2 cellular contexts compared by ENCODE assay signal in the genomic region with DNA sequence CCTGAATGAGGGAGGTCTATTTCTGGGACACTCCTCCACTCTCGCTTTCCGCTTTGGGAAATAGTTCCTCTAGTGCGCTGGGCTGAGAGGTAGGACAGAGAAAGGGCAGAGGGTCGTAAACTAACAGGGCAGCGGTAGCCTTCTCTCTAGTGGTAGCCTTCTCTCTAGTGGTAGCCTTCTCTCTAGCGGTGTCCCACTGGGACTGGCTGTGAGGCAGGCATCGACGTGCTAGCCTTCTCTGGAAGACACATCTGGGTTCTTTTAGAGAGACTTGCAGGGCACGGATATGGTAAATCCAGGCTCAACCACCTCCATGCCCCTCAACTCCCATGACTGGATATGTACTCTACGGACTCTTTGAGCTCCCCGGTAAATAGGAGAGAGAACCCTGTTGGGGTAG.
TF ChIP-seq lines count a peak whose summit lies in the region.

No MANE protein-coding gene starts in this region.

TF ChIP-seq in GM23338, 12 proteins besides CTCF, POLR2A, EP300 and RAD21:
- TF ChIP-seq, protein P1, sequence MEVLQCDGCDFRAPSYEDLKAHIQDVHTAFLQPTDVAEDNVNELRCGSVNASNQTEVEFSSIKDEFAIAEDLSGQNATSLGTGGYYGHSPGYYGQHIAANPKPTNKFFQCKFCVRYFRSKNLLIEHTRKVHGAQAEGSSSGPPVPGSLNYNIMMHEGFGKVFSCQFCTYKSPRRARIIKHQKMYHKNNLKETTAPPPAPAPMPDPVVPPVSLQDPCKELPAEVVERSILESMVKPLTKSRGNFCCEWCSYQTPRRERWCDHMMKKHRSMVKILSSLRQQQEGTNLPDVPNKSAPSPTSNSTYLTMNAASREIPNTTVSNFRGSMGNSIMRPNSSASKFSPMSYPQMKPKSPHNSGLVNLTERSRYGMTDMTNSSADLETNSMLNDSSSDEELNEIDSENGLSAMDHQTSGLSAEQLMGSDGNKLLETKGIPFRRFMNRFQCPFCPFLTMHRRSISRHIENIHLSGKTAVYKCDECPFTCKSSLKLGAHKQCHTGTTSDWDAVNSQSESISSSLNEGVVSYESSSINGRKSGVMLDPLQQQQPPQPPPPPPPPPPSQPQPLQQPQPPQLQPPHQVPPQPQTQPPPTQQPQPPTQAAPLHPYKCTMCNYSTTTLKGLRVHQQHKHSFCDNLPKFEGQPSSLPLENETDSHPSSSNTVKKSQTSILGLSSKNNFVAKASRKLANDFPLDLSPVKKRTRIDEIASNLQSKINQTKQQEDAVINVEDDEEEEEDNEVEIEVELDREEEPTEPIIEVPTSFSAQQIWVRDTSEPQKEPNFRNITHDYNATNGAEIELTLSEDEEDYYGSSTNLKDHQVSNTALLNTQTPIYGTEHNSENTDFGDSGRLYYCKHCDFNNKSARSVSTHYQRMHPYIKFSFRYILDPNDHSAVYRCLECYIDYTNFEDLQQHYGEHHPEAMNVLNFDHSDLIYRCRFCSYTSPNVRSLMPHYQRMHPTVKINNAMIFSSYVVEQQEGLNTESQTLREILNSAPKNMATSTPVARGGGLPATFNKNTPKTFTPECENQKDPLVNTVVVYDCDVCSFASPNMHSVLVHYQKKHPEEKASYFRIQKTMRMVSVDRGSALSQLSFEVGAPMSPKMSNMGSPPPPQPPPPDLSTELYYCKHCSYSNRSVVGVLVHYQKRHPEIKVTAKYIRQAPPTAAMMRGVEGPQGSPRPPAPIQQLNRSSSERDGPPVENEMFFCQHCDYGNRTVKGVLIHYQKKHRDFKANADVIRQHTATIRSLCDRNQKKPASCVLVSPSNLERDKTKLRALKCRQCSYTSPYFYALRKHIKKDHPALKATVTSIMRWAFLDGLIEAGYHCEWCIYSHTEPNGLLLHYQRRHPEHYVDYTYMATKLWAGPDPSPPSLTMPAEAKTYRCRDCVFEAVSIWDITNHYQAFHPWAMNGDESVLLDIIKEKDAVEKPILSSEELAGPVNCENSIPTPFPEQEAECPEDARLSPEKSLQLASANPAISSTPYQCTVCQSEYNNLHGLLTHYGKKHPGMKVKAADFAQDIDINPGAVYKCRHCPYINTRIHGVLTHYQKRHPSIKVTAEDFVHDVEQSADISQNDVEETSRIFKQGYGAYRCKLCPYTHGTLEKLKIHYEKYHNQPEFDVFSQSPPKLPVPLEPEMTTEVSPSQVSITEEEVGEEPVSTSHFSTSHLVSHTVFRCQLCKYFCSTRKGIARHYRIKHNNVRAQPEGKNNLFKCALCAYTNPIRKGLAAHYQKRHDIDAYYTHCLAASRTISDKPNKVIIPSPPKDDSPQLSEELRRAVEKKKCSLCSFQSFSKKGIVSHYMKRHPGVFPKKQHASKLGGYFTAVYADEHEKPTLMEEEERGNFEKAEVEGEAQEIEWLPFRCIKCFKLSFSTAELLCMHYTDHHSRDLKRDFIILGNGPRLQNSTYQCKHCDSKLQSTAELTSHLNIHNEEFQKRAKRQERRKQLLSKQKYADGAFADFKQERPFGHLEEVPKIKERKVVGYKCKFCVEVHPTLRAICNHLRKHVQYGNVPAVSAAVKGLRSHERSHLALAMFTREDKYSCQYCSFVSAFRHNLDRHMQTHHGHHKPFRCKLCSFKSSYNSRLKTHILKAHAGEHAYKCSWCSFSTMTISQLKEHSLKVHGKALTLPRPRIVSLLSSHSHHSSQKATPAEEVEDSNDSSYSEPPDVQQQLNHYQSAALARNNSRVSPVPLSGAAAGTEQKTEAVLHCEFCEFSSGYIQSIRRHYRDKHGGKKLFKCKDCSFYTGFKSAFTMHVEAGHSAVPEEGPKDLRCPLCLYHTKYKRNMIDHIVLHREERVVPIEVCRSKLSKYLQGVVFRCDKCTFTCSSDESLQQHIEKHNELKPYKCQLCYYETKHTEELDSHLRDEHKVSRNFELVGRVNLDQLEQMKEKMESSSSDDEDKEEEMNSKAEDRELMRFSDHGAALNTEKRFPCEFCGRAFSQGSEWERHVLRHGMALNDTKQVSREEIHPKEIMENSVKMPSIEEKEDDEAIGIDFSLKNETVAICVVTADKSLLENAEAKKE (CRISPR knock-in tag; IDR thresholded peaks at IDR 0.05) = no peak
- TF ChIP-seq, protein P2, sequence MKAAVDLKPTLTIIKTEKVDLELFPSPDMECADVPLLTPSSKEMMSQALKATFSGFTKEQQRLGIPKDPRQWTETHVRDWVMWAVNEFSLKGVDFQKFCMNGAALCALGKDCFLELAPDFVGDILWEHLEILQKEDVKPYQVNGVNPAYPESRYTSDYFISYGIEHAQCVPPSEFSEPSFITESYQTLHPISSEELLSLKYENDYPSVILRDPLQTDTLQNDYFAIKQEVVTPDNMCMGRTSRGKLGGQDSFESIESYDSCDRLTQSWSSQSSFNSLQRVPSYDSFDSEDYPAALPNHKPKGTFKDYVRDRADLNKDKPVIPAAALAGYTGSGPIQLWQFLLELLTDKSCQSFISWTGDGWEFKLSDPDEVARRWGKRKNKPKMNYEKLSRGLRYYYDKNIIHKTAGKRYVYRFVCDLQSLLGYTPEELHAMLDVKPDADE (IDR thresholded peaks at IDR 0.05) = no peak
- TF ChIP-seq POLR2AphosphoS5 (IDR thresholded peaks at IDR 0.05; ENCODE audit: low read depth) = no peak
TF ChIP-seq in GM23338: peak in this region for 0.

TF ChIP-seq in H1, 55 proteins besides CTCF, POLR2A, EP300 and RAD21:
- TF ChIP-seq, protein P3, sequence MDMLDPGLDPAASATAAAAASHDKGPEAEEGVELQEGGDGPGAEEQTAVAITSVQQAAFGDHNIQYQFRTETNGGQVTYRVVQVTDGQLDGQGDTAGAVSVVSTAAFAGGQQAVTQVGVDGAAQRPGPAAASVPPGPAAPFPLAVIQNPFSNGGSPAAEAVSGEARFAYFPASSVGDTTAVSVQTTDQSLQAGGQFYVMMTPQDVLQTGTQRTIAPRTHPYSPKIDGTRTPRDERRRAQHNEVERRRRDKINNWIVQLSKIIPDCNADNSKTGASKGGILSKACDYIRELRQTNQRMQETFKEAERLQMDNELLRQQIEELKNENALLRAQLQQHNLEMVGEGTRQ (IDR thresholded peaks at IDR 0.05; ENCODE audit: low read length) = no peak
- TF ChIP-seq BRCA1 (IDR thresholded peaks at IDR 0.05; ENCODE audit: low read depth, low read length) (no peak), SIRT6 (IDR thresholded peaks at IDR 0.05; ENCODE audit: low read length) (no peak), TEAD4 (IDR thresholded peaks at IDR 0.05; ENCODE audit: low read depth, low read length) (no peak), SUZ12 (IDR thresholded peaks at IDR 0.05; ENCODE audit: low read length) (no peak), CTBP2 (IDR thresholded peaks at IDR 0.05; ENCODE audit: borderline replicate concordance, insufficient read depth, insufficient read length, low read length) (no peak), GABPA (IDR thresholded peaks at IDR 0.05; ENCODE audit: borderline replicate concordance, insufficient read depth, low read length) (no peak), TAF1 (IDR thresholded peaks at IDR 0.05; ENCODE audit: low read depth, low read length) (no peak), NRF1 (IDR thresholded peaks at IDR 0.05; ENCODE audit: low read depth, low read length) (no peak), CREB1 (IDR thresholded peaks at IDR 0.05) (no peak), RFX5 (IDR thresholded peaks at IDR 0.05; ENCODE audit: borderline replicate concordance, low read depth, low read length) (no peak), RXRA (IDR thresholded peaks at IDR 0.05; ENCODE audit: insufficient read depth, low read depth, low read length) (no peak), CEBPB (IDR thresholded peaks at IDR 0.05; ENCODE audit: low read depth, low read length) (no peak), POU5F1 (IDR thresholded peaks at IDR 0.05; ENCODE audit: low read depth, low read length) (no peak), CHD2 (IDR thresholded peaks at IDR 0.05; ENCODE audit: low read length) (no peak), ASH2L (IDR thresholded peaks at IDR 0.05; ENCODE audit: low read length) (no peak), BCL11A (IDR thresholded peaks at IDR 0.05; ENCODE audit: low read depth in 2 of 2, low read length in 2 of 2) (no peak), HDAC2 (IDR thresholded peaks at IDR 0.05; ENCODE audit: borderline replicate concordance in 1 of 2, low read depth in 2 of 2, low read length in 2 of 2) (no peak)
- TF ChIP-seq, protein P4, sequence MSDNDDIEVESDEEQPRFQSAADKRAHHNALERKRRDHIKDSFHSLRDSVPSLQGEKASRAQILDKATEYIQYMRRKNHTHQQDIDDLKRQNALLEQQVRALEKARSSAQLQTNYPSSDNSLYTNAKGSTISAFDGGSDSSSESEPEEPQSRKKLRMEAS (IDR thresholded peaks at IDR 0.05) = no peak
- TF ChIP-seq, protein P5, sequence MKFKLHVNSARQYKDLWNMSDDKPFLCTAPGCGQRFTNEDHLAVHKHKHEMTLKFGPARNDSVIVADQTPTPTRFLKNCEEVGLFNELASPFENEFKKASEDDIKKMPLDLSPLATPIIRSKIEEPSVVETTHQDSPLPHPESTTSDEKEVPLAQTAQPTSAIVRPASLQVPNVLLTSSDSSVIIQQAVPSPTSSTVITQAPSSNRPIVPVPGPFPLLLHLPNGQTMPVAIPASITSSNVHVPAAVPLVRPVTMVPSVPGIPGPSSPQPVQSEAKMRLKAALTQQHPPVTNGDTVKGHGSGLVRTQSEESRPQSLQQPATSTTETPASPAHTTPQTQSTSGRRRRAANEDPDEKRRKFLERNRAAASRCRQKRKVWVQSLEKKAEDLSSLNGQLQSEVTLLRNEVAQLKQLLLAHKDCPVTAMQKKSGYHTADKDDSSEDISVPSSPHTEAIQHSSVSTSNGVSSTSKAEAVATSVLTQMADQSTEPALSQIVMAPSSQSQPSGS (IDR thresholded peaks at IDR 0.05; ENCODE audit: low read length) = no peak
